ENCODE assay signal across 8 cellular contexts in the genomic region with DNA sequence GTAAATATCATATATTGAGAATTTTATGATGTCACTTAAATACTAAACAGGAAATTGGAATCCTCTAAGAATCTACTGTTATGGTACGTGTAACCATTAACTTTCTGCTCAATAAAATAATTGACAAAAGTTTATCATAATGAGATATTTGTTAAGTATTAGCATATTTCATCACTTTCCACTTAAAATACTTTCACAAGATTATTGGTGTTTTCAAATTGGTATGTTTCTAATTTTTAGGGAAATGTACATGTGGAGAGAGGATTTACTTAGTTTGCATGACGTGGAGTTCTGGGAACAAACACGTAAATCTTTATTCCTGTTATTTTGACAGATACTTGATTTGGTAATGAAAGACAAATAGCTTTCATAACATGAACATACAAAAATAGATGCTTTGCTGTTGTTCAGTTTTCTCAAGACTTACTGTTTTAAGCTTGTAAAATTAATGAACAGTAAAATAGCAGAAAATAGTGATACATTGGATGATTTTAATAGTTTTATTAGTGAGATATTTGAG. TPM values are rescaled to one million over a fixed set of nuclear protein-coding genes. Genes with fewer than 3 reads are reported as not detected.
DNase-seq lines count a peak whose midpoint lies in the region; ATAC-seq and TF ChIP-seq lines count a peak whose summit lies in the region.

No MANE protein-coding gene starts in this region.

- H3K27me3 Mint-ChIP-seq in stimulated activated naive B cell treated with anti-CD40 and anti-IgM and Interleukin-4, amounts not matched to agents 10 μg/mL and 1 μg/mL and 100 μg/mL, for 72 hours = no peaks in the 10 kb centered on the region

- H3K27me3 ChIP-seq in HUES6 (ENCODE audit: control insufficient read depth, insufficient read depth, low read length) (no peaks in the 10 kb centered on the region), breast epithelium (no peaks in the 10 kb centered on the region), mucosa of rectum (ENCODE audit: control insufficient read depth in 2 of 2, insufficient read depth in 2 of 2, low read length in 2 of 2) (no peaks in the 10 kb centered on the region)

- H3K4me1 Mint-ChIP-seq in stimulated activated naive B cell treated with anti-CD40 and anti-IgM and Interleukin-4, amounts not matched to agents 10 μg/mL and 1 μg/mL and 100 μg/mL, for 72 hours = peaks cover 16 to 46% of the 10 kb centered on the region in 2 donors

- no peaks in the 10 kb centered on the region for H3K9me3 Mint-ChIP-seq in stimulated activated naive B cell treated with anti-CD40 and anti-IgM and Interleukin-4, amounts not matched to agents 10 μg/mL and 1 μg/mL and 100 μg/mL, for 72 hours

- TF ChIP-seq CTCF in AG04449 (IDR thresholded peaks at IDR 0.05; ENCODE audit: insufficient read depth, low read length, missing control alignments) (no peak), breast epithelium (IDR thresholded peaks at IDR 0.05) (no peak)

- H3K36me3 Mint-ChIP-seq in stimulated activated naive B cell treated with anti-CD40 and anti-IgM and Interleukin-4, amounts not matched to agents 10 μg/mL and 1 μg/mL and 100 μg/mL, for 72 hours = peaks cover 12 to 22% of the 10 kb centered on the region in 2 donors

- H3K27ac Mint-ChIP-seq in stimulated activated naive B cell treated with anti-CD40 and anti-IgM and Interleukin-4, amounts not matched to agents 10 μg/mL and 1 μg/mL and 100 μg/mL, for 72 hours = no peak overlapping the region

- ATAC-seq in stimulated activated naive B cell treated with anti-CD40 and anti-IgM and Interleukin-4, amounts not matched to agents 10 μg/mL and 1 μg/mL and 100 μg/mL, for 72 hours (replicated peaks) = no peak
- no peak for ATAC-seq in HG03108 (IDR thresholded peaks at IDR 0.05; ENCODE audit: unreplicated experiment)

- H3K4me3 ChIP-seq in AG04449 (ENCODE audit: low read depth, low read length) (peak overlapping the region; percentile 74), HUES6 (ENCODE audit: low read depth, low read length) (peak overlapping the region; percentile 84), breast epithelium (peak overlapping the region in 2 of 3 donors; percentile 70 to 79), mucosa of rectum (ENCODE audit: low read length in 2 of 2) (peak overlapping the region; percentile 90)

- no peak overlapping the region for H3K27ac ChIP-seq in HUES6 (ENCODE audit: low read depth, low read length)
- peak overlapping the region; percentile 98 to 99 for H3K27ac ChIP-seq in breast epithelium
- H3K27ac ChIP-seq in mucosa of rectum (ENCODE audit: low read depth in 2 of 2, low read length in 2 of 2) = no peak overlapping the region

- no peak for TF ChIP-seq POLR2A in breast epithelium (IDR thresholded peaks at IDR 0.05)

- no peak overlapping the region for H3K4me3 Mint-ChIP-seq in stimulated activated naive B cell treated with anti-CD40 and anti-IgM and Interleukin-4, amounts not matched to agents 10 μg/mL and 1 μg/mL and 100 μg/mL, for 72 hours

- CTCF ChIA-PET in AG04449 (lab: Yijun Ruan, JAX) = no interaction called here

- H3K9me3 ChIP-seq in HUES6 (ENCODE audit: control insufficient read depth, insufficient read depth, low read depth, low read length) (no peaks in the 10 kb centered on the region), breast epithelium (no peaks in the 10 kb centered on the region), mucosa of rectum (ENCODE audit: control insufficient read depth in 2 of 2, low read length in 2 of 2) (no peaks in the 10 kb centered on the region)

- peaks cover 20% of the 10 kb centered on the region; the same call in 1 of the 2 replicates for H3K4me1 ChIP-seq in HUES6 (ENCODE audit: control insufficient read depth, insufficient read depth, low read length)
- H3K4me1 ChIP-seq in breast epithelium = no peaks in the 10 kb centered on the region
- peaks cover 7 to 18% of the 10 kb centered on the region in 2 donors for H3K4me1 ChIP-seq in mucosa of rectum (ENCODE audit: control insufficient read depth in 2 of 2, insufficient read depth in 2 of 2, low read length in 2 of 2)

- no peak for DNase-seq in AG04449 (ENCODE audit: low read depth, low spot score)
- DNase-seq in breast epithelium (ENCODE audit: low spot score in 2 of 2) = no peak
- no peak for DNase-seq in SHP77 (lab: John Stamatoyannopoulos, UW)
- no peak for DNase-seq in stimulated activated naive B cell treated with anti-CD40 and anti-IgM and Interleukin-4, amounts not matched to agents 10 μg/mL and 1 μg/mL and 100 μg/mL, for 72 hours
- DNase-seq in COLO829 (ENCODE audit: low spot score) = no peak

- intact Hi-C loops in breast epithelium (cut with DNase I; ENCODE audit: low total_unique reads) = no loop called here

- no peak overlapping the region for H3K9ac ChIP-seq in HUES6 (ENCODE audit: low read length)
- H3K9ac ChIP-seq in mucosa of rectum (ENCODE audit: low read depth in 1 of 2, low read length in 2 of 2) = peak overlapping the region; percentile 86 to 97

- POLR2A ChIA-PET in AG04449 (lab: Yijun Ruan, JAX) = no interaction called here

- H3K36me3 ChIP-seq in HUES6 (ENCODE audit: control insufficient read depth, insufficient read depth, low read length) (peaks cover 44% of the 10 kb centered on the region), breast epithelium (no peaks in the 10 kb centered on the region), mucosa of rectum (ENCODE audit: control insufficient read depth in 2 of 2, insufficient read depth in 2 of 2, low read length in 2 of 2) (peaks cover 18 to 19% of the 10 kb centered on the region in 2 donors)

RNA-seq across cellular contexts. Expression of gene SRSF11, which starts 1.6 kb away (rescaled TPM):
- 100 to 1,000 TPM; 200 to 295 (median 225) TPM for total RNA-seq in breast epithelium

RNA-seq across cellular contexts. Expression of gene LRRC40, which starts 17.4 kb away (rescaled TPM):
- total RNA-seq in breast epithelium = 10 to 100 TPM; 13.9 to 22.1 (median 15.4) TPM

Comparison
In these comparisons a context has a peak if more than half of its experiments do, and no peak if none do; other contexts are left out.
1. H3K27ac ChIP-seq: peak in breast epithelium (2 of 2); none in HUES6 (single experiment) and mucosa of rectum (0 of 2).
2. Peak in every context shown above with its lines, with median percentiles within 50 percentile points of each other: H3K4me3 ChIP-seq.